11 cellular contexts compared by ENCODE assay signal in genomic region chr2:109438773-109439191, GRCh38.
DNase-seq lines count a peak whose midpoint lies in the region; ATAC-seq lines count a peak whose summit lies in the region.
"Had no signal": no experiment of that assay in that cellular context is flagged by ENCODE, and none has a peak within 500 bp of the region (broad histone marks: within the 10 kb centered on the region; RNA-seq: fewer than 3 reads in every experiment).

No MANE protein-coding gene starts in this region.

- intact Hi-C loops in cardiac septum (cut with DNase I), result no loop called here
- intact Hi-C loops in sciatic nerve (cut with DNase I), result no loop called here

- no peak for ATAC-seq in sciatic nerve
- ATAC-seq: body of pancreas had no signal

- peak; percentile 59 for DNase-seq in GM04503 (ENCODE audit: low read depth)
- peak in 44 of 56 donors; percentile 27 to 85 (median 58) for DNase-seq in amygdala (lab: John Stamatoyannopoulos, UW)
- DNase-seq in cardiac septum (ENCODE audit: low spot score), result peak; percentile 79
- DNase-seq in sciatic nerve (ENCODE audit: low spot score), result peak; percentile 53
- DNase-seq in COLO829 (ENCODE audit: low spot score), result no peak
- no peak for DNase-seq in NCI-H187 (lab: John Stamatoyannopoulos, UW)
- DNase-seq in activated effector memory CD4-positive, alpha-beta T cell treated with Interleukin-2 at 50 U/mL for 16 hours, result no peak
- no peak for DNase-seq in NCI-H2171 (lab: John Stamatoyannopoulos, UW)
- DNase-seq: activated B cell treated with CpG ODN at 0.5 μM for 24 hours, NCI-H69 had no signal

Comparison
In these comparisons a context has a peak if more than half of its experiments do, and no peak if none do; other contexts are left out.
1. DNase-seq: peak in GM04503 (single experiment), amygdala (44 of 56), cardiac septum (single experiment) and sciatic nerve (single experiment); none in COLO829 (single experiment), NCI-H187 (0 of 2), activated effector memory CD4-positive, alpha-beta T cell treated with Interleukin-2 at 50 U/mL for 16 hours (single experiment) and NCI-H2171 (single experiment).